In the genomic region with DNA sequence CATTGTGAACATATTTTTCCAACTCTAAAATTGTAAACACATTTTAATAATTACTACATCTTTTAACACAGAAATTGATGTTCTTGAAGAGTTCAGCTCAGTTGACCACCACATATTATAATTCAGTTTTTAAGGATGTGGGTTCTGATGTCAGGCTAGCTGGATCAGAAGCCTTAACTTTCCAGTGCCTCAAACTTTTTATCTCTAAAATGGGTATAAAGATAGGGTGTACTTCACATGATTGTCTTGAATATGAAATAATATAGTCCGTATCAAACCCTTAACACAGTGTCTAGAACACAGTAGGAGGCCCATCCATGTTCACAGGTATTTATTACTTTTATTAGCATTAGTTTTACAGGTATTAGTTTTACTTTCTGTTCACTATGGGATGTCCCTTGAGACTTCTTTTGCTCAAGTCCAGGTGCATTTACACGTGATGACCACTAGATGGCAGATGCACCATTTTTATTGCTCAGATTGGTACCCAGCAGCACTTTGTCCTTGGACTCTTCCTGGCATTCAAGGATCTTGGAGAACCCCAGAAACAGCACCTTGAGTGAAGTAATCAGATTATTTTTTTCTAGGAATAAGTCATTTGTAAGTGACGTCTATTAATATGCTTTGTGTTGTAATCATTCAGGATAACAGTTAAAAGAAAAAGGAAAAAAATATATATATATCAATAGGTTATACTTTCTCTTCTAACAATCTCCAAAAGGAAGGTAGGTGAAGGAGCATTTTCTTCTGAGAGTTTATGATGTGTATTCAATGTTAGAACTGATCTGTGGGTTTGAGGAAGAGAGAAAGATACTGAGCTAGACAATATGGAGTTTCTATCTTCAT, we compare ENCODE assay signal across 9 cellular contexts.
DNase-seq lines count a peak whose midpoint lies in the region; ATAC-seq and TF ChIP-seq lines count a peak whose summit lies in the region.
"Had no signal": no experiment of that assay in that cellular context is flagged by ENCODE, and none has a peak within 500 bp of the region (broad histone marks: within the 10 kb centered on the region; RNA-seq: fewer than 3 reads in every experiment).

No MANE protein-coding gene starts in this region.

- H3K36me3 Mint-ChIP-seq in MCF 10A (ENCODE audit: insufficient read depth, unreplicated experiment) = no peaks in the 10 kb centered on the region
- H3K36me3 Mint-ChIP-seq: activated naive CD4-positive, alpha-beta T cell treated with anti-CD3 and anti-CD28 coated beads, Interleukin-2, amount 50 U/mL, for 72 hours had no signal

- H3K4me3 Mint-ChIP-seq in MCF 10A (ENCODE audit: unreplicated experiment) = no peak overlapping the region

- no peaks in the 10 kb centered on the region for H3K9me3 Mint-ChIP-seq in MCF 10A (ENCODE audit: unreplicated experiment)
- H3K9me3 Mint-ChIP-seq: activated naive CD4-positive, alpha-beta T cell treated with anti-CD3 and anti-CD28 coated beads, Interleukin-2, amount 50 U/mL, for 72 hours had no signal

- POLR2A ChIA-PET in MCF 10A (lab: Yijun Ruan, JAX) = interaction anchor here (0.7 kb wide), 1 partner anchor 363 kb away, joined by 3 read pairs; no protein-coding TSS in a partner anchor

- no peak overlapping the region for H3K27ac ChIP-seq in suprapubic skin

- TF ChIP-seq CTCF in MCF 10A (IDR thresholded peaks at IDR 0.05; ENCODE audit: unreplicated experiment) (peak; percentile 84), suprapubic skin (IDR thresholded peaks at IDR 0.05) (peak; percentile 62 to 73)

- H3K27ac Mint-ChIP-seq in MCF 10A (ENCODE audit: low read depth, unreplicated experiment) = no peak overlapping the region
- H3K27ac Mint-ChIP-seq: activated naive CD4-positive, alpha-beta T cell treated with anti-CD3 and anti-CD28 coated beads, Interleukin-2, amount 50 U/mL, for 72 hours had no signal

- no peak for TF ChIP-seq EP300 in suprapubic skin (IDR thresholded peaks at IDR 0.05)

- H3K27me3 Mint-ChIP-seq in MCF 10A (ENCODE audit: insufficient read depth, unreplicated experiment) = peaks cover 37% of the 10 kb centered on the region

- CTCF ChIA-PET in MCF 10A (lab: Yijun Ruan, JAX) = interaction anchor here (0.6 to 2.2 kb wide), 25 partner anchors 8 to 1573 kb away, joined by 3 to 18 read pairs (median 3); no protein-coding TSS in a partner anchor

- DNase-seq in Daoy (ENCODE audit: low read depth) (peak; percentile 53), NCI-H524 (lab: John Stamatoyannopoulos, UW) (peak; percentile 45 to 73), MCF 10A (ENCODE audit: unreplicated experiment) (peak; percentile 58), iris pigment epithelial cell (ENCODE audit: low read depth) (peak; percentile 57), suprapubic skin (ENCODE audit: low spot score in 2 of 2) (no peak)
- DNase-seq in activated CD8-positive, alpha-beta memory T cell treated with anti-CD3 and anti-CD28 coated beads for 24 hours = no peak

- H3K27me3 ChIP-seq in suprapubic skin = no peaks in the 10 kb centered on the region

- WGBS in suprapubic skin = 22% methylated on average over 3 of the region's 3 CpGs

- no peaks in the 10 kb centered on the region for H3K36me3 ChIP-seq in suprapubic skin

- intact Hi-C loops in MCF 10A (cut with micrococcal nuclease) = loop anchor here (1.0 to 10.0 kb wide), 4 partner anchors 348 to 1631 kb away; no protein-coding TSS in a partner anchor

- H3K4me3 ChIP-seq in suprapubic skin = no peak overlapping the region

- ATAC-seq in GM19438 (IDR thresholded peaks at IDR 0.05; ENCODE audit: low read depth, unreplicated experiment) = peak; percentile 89
- ATAC-seq in HG03342 (IDR thresholded peaks at IDR 0.05; ENCODE audit: unreplicated experiment) = peak; percentile 89

- no TSS peak for BruUV-seq in MCF 10A (replicated peaks; lab: Mats Ljungman, UMichigan)

- TF ChIP-seq POLR2A in suprapubic skin (IDR thresholded peaks at IDR 0.05) = no peak

- H3K9me3 ChIP-seq in suprapubic skin = no peaks in the 10 kb centered on the region

- H3K4me1 Mint-ChIP-seq in MCF 10A (ENCODE audit: insufficient read depth, unreplicated experiment) = peaks cover 9% of the 10 kb centered on the region

- no peaks in the 10 kb centered on the region for H3K4me1 ChIP-seq in suprapubic skin

Comparison
In these comparisons a context has a peak if more than half of its experiments do, and no peak if none do; other contexts are left out.
1. DNase-seq: peak in Daoy (single experiment), NCI-H524 (2 of 2), MCF 10A (single experiment) and iris pigment epithelial cell (single experiment); none in suprapubic skin (0 of 2) and activated CD8-positive, alpha-beta memory T cell treated with anti-CD3 and anti-CD28 coated beads for 24 hours (single experiment).